In genomic region chr10:46248651-46249131, GRCh38 we compare ENCODE assay signal across 31 cellular contexts. TPM values are rescaled to one million over a fixed set of nuclear protein-coding genes. Genes with fewer than 3 reads are reported as not detected.
DNase-seq lines count a peak whose midpoint lies in the region; ATAC-seq and TF ChIP-seq lines count a peak whose summit lies in the region.
"Had no signal": no experiment of that assay in that cellular context is flagged by ENCODE, and none has a peak within 500 bp of the region (broad histone marks: within the 10 kb centered on the region; RNA-seq: fewer than 3 reads in every experiment).

No MANE protein-coding gene starts in this region.

- intact Hi-C loops in left ventricle myocardium inferior (cut with micrococcal nuclease): no loop called here

- no peak for TF ChIP-seq CTCF in right atrium auricular region (IDR thresholded peaks at IDR 0.05)
- no peak for TF ChIP-seq CTCF in left ventricle myocardium inferior (IDR thresholded peaks at IDR 0.05; ENCODE audit: borderline replicate concordance)
- TF ChIP-seq CTCF in omental fat pad (IDR thresholded peaks at IDR 0.05): no peak
- no peak for TF ChIP-seq CTCF in brain microvascular endothelial cell (IDR thresholded peaks at IDR 0.05; ENCODE audit: low read depth, low read length, missing control alignments)

- DNase-seq in activated CD4-positive, CD25-positive, alpha-beta regulatory T cell treated with anti-CD3 and anti-CD28 coated beads, Interleukin-2, amount 50 U/mL, for 72 hours: peak; percentile 14
- no peak for DNase-seq in activated CD4-positive, CD25-positive, alpha-beta regulatory T cell (lab: John Stamatoyannopoulos, UW)
- DNase-seq in right atrium auricular region (ENCODE audit: low spot score): peak; percentile 50
- no peak for DNase-seq in left ventricle myocardium inferior
- peak; percentile 8 for DNase-seq in omental fat pad (ENCODE audit: low spot score)
- no peak for DNase-seq in cerebellar nuclear complex (lab: John Stamatoyannopoulos, UW)
- DNase-seq in brain microvascular endothelial cell: no peak
- no peak for DNase-seq in NCI-H345 (lab: John Stamatoyannopoulos, UW)
- DNase-seq: activated B cell treated with CpG ODN at 0.5 μM for 24 hours; activated gamma-delta T cell treated with Interleukin-2 at 50 U/mL for 16 hours; activated T-cell treated with anti-CD3 and anti-CD28 coated beads, Interleukin-2, amount 50 U/mL, for 4 hours; aorta; caudate nucleus; CD4-positive, CD25-positive, alpha-beta regulatory T cell; HCEC 1CT; hippocampal formation; naive B cell; NCI-H1105; NCI-H187 treated with DMSO at 0.1 percent for 48 hours; NCI-H69; nucleus accumbens; SIG-M5; small intestine had no signal

- no peaks in the 10 kb centered on the region for H3K27me3 ChIP-seq in right atrium auricular region
- H3K27me3 ChIP-seq in left ventricle myocardium inferior (ENCODE audit: low read depth): no peaks in the 10 kb centered on the region
- peaks cover 2% of the 10 kb centered on the region for H3K27me3 ChIP-seq in brain microvascular endothelial cell (replicated peaks)

- H3K36me3 ChIP-seq in right atrium auricular region (no peaks in the 10 kb centered on the region), left ventricle myocardium inferior (no peaks in the 10 kb centered on the region), brain microvascular endothelial cell (replicated peaks) (no peaks in the 10 kb centered on the region)

- H3K4me3 ChIP-seq in right atrium auricular region (no peak overlapping the region), left ventricle myocardium inferior (no peak overlapping the region), brain microvascular endothelial cell (ENCODE audit: low read depth, low read length) (no peak overlapping the region)

- H3K4me1 ChIP-seq in right atrium auricular region (peaks cover 0 to 9% of the 10 kb centered on the region in 2 donors), left ventricle myocardium inferior (peaks cover 13% of the 10 kb centered on the region)

- H3K27ac ChIP-seq in right atrium auricular region: no peak overlapping the region
- no peak overlapping the region for H3K27ac ChIP-seq in left ventricle myocardium inferior (replicated peaks)
- H3K27ac ChIP-seq in brain microvascular endothelial cell: no peak overlapping the region
- H3K27ac ChIP-seq: 22Rv1 had no signal

- ATAC-seq in omental fat pad (ENCODE audit: low FRiP score): no peak
- ATAC-seq: activated T-cell treated with anti-CD3 and anti-CD28 coated beads, Interleukin-2, amount 50 U/mL, for 4 hours; Panc1 had no signal

- in situ Hi-C loops in brain microvascular endothelial cell (cut with HindIII; ENCODE audit: low pct_ligation_motif_present, low sequenced_read_pairs): no loop called here

- no peaks in the 10 kb centered on the region for H3K9me3 ChIP-seq in right atrium auricular region
- H3K9me3 ChIP-seq in left ventricle myocardium inferior (replicated peaks): no peaks in the 10 kb centered on the region

RNA-seq across cellular contexts. Expression of gene ANTXRL, which starts 38.1 kb away (rescaled TPM):
- not detected for total RNA-seq in right atrium auricular region
- not detected for total RNA-seq in left ventricle myocardium inferior
- total RNA-seq in omental fat pad: not detected
- total RNA-seq: activated B cell treated with CpG ODN at 0.5 μM for 24 hours; activated T-cell treated with anti-CD3 and anti-CD28 coated beads, Interleukin-2, amount 50 U/mL, for 4 hours; CD4-positive, CD25-positive, alpha-beta regulatory T cell; Daoy; dermis microvascular lymphatic vessel endothelial cell; endothelial cell of umbilical vein; HT-29; renal cortical epithelial cell; ureter had no signal

Comparison
In these comparisons a context has a peak if more than half of its experiments do, and no peak if none do; other contexts are left out.
1. DNase-seq: peak in activated CD4-positive, CD25-positive, alpha-beta regulatory T cell treated with anti-CD3 and anti-CD28 coated beads, Interleukin-2, amount 50 U/mL, for 72 hours (single experiment), right atrium auricular region (single experiment) and omental fat pad (single experiment); none in activated CD4-positive, CD25-positive, alpha-beta regulatory T cell (0 of 4), left ventricle myocardium inferior (single experiment), cerebellar nuclear complex (0 of 2), brain microvascular endothelial cell (single experiment) and NCI-H345 (single experiment).